ENCODE assay signal across 11 cellular contexts in the genomic region with DNA sequence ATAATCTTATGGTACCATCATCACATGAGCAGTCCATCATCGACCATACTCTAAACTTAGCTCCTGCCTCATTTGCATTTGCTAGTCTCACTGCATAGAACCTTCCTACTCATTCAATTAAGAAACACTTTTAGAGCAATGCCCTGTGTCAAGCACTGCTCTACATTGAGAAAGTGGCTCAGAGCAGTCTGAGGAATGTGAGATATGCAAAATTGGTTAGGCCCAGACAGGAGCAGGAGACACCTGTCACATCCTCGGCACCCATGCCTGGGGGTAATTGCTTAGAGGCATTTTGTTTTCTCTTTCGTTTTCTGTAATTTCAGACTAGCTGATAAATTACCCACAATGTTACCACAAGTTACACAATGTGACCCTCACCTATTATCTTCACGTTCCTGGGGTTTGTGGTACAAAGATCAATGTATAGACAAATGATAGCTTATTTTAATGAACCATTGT. TPM values are rescaled to one million over a fixed set of nuclear protein-coding genes. Genes with fewer than 3 reads are reported as not detected.
DNase-seq lines count a peak whose midpoint lies in the region; ATAC-seq and TF ChIP-seq lines count a peak whose summit lies in the region.
"Had no signal": no experiment of that assay in that cellular context is flagged by ENCODE, and none has a peak within 500 bp of the region (broad histone marks: within the 10 kb centered on the region; RNA-seq: fewer than 3 reads in every experiment).

No MANE protein-coding gene starts in this region.

- peaks cover under 1% of the 10 kb centered on the region for H3K79me2 ChIP-seq in neural progenitor cell (ENCODE audit: low read depth)

- no peaks in the 10 kb centered on the region for H3K9me3 Mint-ChIP-seq in neural progenitor cell
- peaks cover 0 to 4% (median 0%) of the 10 kb centered on the region in 7 donors for H3K9me3 Mint-ChIP-seq in CD14-positive monocyte

- H3K4me3 ChIP-seq in neural progenitor cell: no peak overlapping the region
- H3K4me3 ChIP-seq: K562 had no signal

- no peaks in the 10 kb centered on the region for H3K27me3 ChIP-seq in neural progenitor cell

- H3K4me1 Mint-ChIP-seq in neural progenitor cell (peaks cover 7% of the 10 kb centered on the region), CD14-positive monocyte (peaks cover 5% of the 10 kb centered on the region)

- H3K27ac Mint-ChIP-seq in neural progenitor cell: no peak overlapping the region
- H3K27ac Mint-ChIP-seq in CD14-positive monocyte: no peak overlapping the region

- TF ChIP-seq CTCF in neural progenitor cell (IDR thresholded peaks at IDR 0.05) (no peak), CD14-positive monocyte (IDR thresholded peaks at IDR 0.05) (no peak)

- H3K36me3 Mint-ChIP-seq in neural progenitor cell: no peaks in the 10 kb centered on the region
- H3K36me3 Mint-ChIP-seq in CD14-positive monocyte: no peaks in the 10 kb centered on the region

- no peaks in the 10 kb centered on the region for H3K9me3 ChIP-seq in neural progenitor cell (ENCODE audit: low read depth)

- peak; percentile 92 for ATAC-seq in GM19023 (IDR thresholded peaks at IDR 0.05; ENCODE audit: unreplicated experiment)
- peak; percentile 95 for ATAC-seq in HG02763 (IDR thresholded peaks at IDR 0.05; ENCODE audit: unreplicated experiment)
- ATAC-seq: K562 had no signal

- H2AFZ ChIP-seq in neural progenitor cell (replicated peaks): no peak overlapping the region

- DNase-seq in ELF-1 (ENCODE audit: low read depth, low spot score): peak; percentile 32
- peak; percentile 23 for DNase-seq in M059J (ENCODE audit: low read depth)
- DNase-seq in neural progenitor cell (ENCODE audit: low spot score): no peak
- no peak for DNase-seq in CD14-positive monocyte (ENCODE audit: low spot score)
- no peak for DNase-seq in substantia nigra (lab: John Stamatoyannopoulos, UW)
- DNase-seq in T1000 (lab: John Stamatoyannopoulos, UW): no peak

- peaks cover 3% of the 10 kb centered on the region for H3F3A ChIP-seq in neural progenitor cell (ENCODE audit: low read depth)

- intact Hi-C loops in CD14-positive monocyte (cut with micrococcal nuclease): no loop called here

- no peaks in the 10 kb centered on the region for H4K20me1 ChIP-seq in neural progenitor cell (ENCODE audit: low read depth)

- no peaks in the 10 kb centered on the region for H3K4me1 ChIP-seq in neural progenitor cell

- H3K4me2 ChIP-seq in neural progenitor cell: no peak overlapping the region

- H3K36me3 ChIP-seq in neural progenitor cell: no peaks in the 10 kb centered on the region

- H3K27ac ChIP-seq in neural progenitor cell (no peak overlapping the region), substantia nigra (ENCODE audit: low read depth, low read length, poor library complexity, severe bottlenecking) (no peak overlapping the region)

- no peak overlapping the region for H3K9ac ChIP-seq in neural progenitor cell

- H3K4me3 Mint-ChIP-seq in neural progenitor cell (no peak overlapping the region), CD14-positive monocyte (no peak overlapping the region)

- H3K27me3 Mint-ChIP-seq in neural progenitor cell (ENCODE audit: insufficient read depth, low read depth) (no peaks in the 10 kb centered on the region), CD14-positive monocyte (ENCODE audit: low read depth in 3 of 3) (peaks cover 4 to 15% (median 4%) of the 10 kb centered on the region in 3 donors)

RNA-seq across cellular contexts. Expression of a gene that starts 4.9 kb away (rescaled TPM):
- 210 and 327 TPM in 2 replicates for total RNA-seq in M059J (2014; rRNA removed; shearing (Covaris generic))
- 116 and 191 TPM in 2 replicates for total RNA-seq in neural progenitor cell (ENCODE audit: low replicate concordance)
- 10 to 100 TPM; 16.1 to 27.0 TPM for polyA plus RNA-seq in CD14-positive monocyte

RNA-seq across cellular contexts. Expression of a gene that starts 47.7 kb away (rescaled TPM):
- 0.66 and 0.81 TPM in 2 replicates for total RNA-seq in M059J (2014; rRNA removed; shearing (Covaris generic))
- 0.19 and 0.34 TPM in 2 replicates for total RNA-seq in neural progenitor cell (ENCODE audit: low replicate concordance)
- polyA plus RNA-seq in CD14-positive monocyte: not detected
- total RNA-seq: epithelial cell of proximal tubule, K562, mononuclear cell had no signal
- polyA plus RNA-seq: K562 had no signal

Comparison
In these comparisons a context has a peak if more than half of its experiments do, and no peak if none do; other contexts are left out.
1. DNase-seq: peak in ELF-1 (single experiment) and M059J (single experiment); none in neural progenitor cell (single experiment), CD14-positive monocyte (single experiment), substantia nigra (0 of 49) and T1000 (single experiment).